Comparison of ENCODE assay signal across 21 cellular contexts in genomic region chr1:44941424-44942324, GRCh38. TPM values are rescaled to one million over a fixed set of nuclear protein-coding genes. Genes with fewer than 3 reads are reported as not detected.
DNase-seq lines count a peak whose midpoint lies in the region; ATAC-seq and TF ChIP-seq lines count a peak whose summit lies in the region.
"Had no signal": no experiment of that assay in that cellular context is flagged by ENCODE, and none has a peak within 500 bp of the region (broad histone marks: within the 10 kb centered on the region; RNA-seq: fewer than 3 reads in every experiment).

No MANE protein-coding gene starts in this region.

- H3K27ac ChIP-seq in A673 (ENCODE audit: low read depth, low read length, poor library complexity, severe bottlenecking) = no peak overlapping the region
- H3K27ac ChIP-seq: BLaER1 treated with 17β-estradiol and CSF1 and Interleukin-3, amounts not matched to agents 10 nM and 100 nM; RWPE1; spleen; upper lobe of right lung had no signal

- TF ChIP-seq CTCF in A673 (conservative IDR thresholded peaks at IDR 0.05; ENCODE audit: low read depth, low read length) = no peak
- no peak for TF ChIP-seq CTCF in osteocyte (IDR thresholded peaks at IDR 0.05)

- H3K4me3 ChIP-seq in A673 (ENCODE audit: low read depth, low read length, poor library complexity, severe bottlenecking) = no peak overlapping the region
- H3K4me3 ChIP-seq: BLaER1 treated with 17β-estradiol and CSF1 and Interleukin-3, amounts not matched to agents 10 nM and 100 nM; spleen; upper lobe of right lung had no signal

- H3K4me3 Mint-ChIP-seq in T-helper 2 cell treated with Interferon-gamma antibody and Interleukin-4, amounts not matched to agents 5 μg/mL and 100 μg/mL, for 36 hours = no peak overlapping the region
- H3K4me3 Mint-ChIP-seq in activated naive CD8-positive, alpha-beta T cell treated with anti-CD3 and anti-CD28 coated beads for 36 hours = no peak overlapping the region
- no peak overlapping the region for H3K4me3 Mint-ChIP-seq in osteocyte (ENCODE audit: unreplicated experiment)
- H3K4me3 Mint-ChIP-seq: activated B cell treated with CpG ODN at 0.5 μM for 24 hours, naive B cell had no signal

- H3K36me3 ChIP-seq in A673 (ENCODE audit: insufficient read depth, low read length, poor library complexity, severe bottlenecking) = no peaks in the 10 kb centered on the region

- H3K36me3 Mint-ChIP-seq in T-helper 2 cell treated with Interferon-gamma antibody and Interleukin-4, amounts not matched to agents 5 μg/mL and 100 μg/mL, for 36 hours (ENCODE audit: low read depth) = peaks cover 13% of the 10 kb centered on the region
- H3K36me3 Mint-ChIP-seq in activated naive CD8-positive, alpha-beta T cell treated with anti-CD3 and anti-CD28 coated beads for 36 hours = peaks cover 17% of the 10 kb centered on the region
- H3K36me3 Mint-ChIP-seq in osteocyte (ENCODE audit: unreplicated experiment) = peaks cover 8% of the 10 kb centered on the region

- H3K9me3 ChIP-seq in A673 (ENCODE audit: low read depth, low read length, poor library complexity, severe bottlenecking) = no peaks in the 10 kb centered on the region
- H3K9me3 ChIP-seq: BLaER1 treated with 17β-estradiol and CSF1 and Interleukin-3, amounts not matched to agents 10 nM and 100 nM; spleen; upper lobe of right lung had no signal

- peaks cover 8% of the 10 kb centered on the region for H3K4me1 Mint-ChIP-seq in T-helper 2 cell treated with Interferon-gamma antibody and Interleukin-4, amounts not matched to agents 5 μg/mL and 100 μg/mL, for 36 hours (ENCODE audit: low read depth)
- H3K4me1 Mint-ChIP-seq in activated naive CD8-positive, alpha-beta T cell treated with anti-CD3 and anti-CD28 coated beads for 36 hours = peaks cover 18% of the 10 kb centered on the region
- H3K4me1 Mint-ChIP-seq in osteocyte (ENCODE audit: unreplicated experiment) = peaks cover 13% of the 10 kb centered on the region
- H3K4me1 Mint-ChIP-seq: activated B cell treated with CpG ODN at 0.5 μM for 24 hours had no signal

- H3K27me3 Mint-ChIP-seq in T-helper 2 cell treated with Interferon-gamma antibody and Interleukin-4, amounts not matched to agents 5 μg/mL and 100 μg/mL, for 36 hours (ENCODE audit: low read depth) = no peaks in the 10 kb centered on the region
- no peaks in the 10 kb centered on the region for H3K27me3 Mint-ChIP-seq in activated naive CD8-positive, alpha-beta T cell treated with anti-CD3 and anti-CD28 coated beads for 36 hours
- no peaks in the 10 kb centered on the region for H3K27me3 Mint-ChIP-seq in osteocyte (ENCODE audit: unreplicated experiment)
- H3K27me3 Mint-ChIP-seq: activated B cell treated with CpG ODN at 0.5 μM for 24 hours, naive B cell had no signal

- POLR2A ChIA-PET in A673 (lab: Charles Lee; ENCODE audit: low non-redundant PET) = no interaction called here

- BruUV-seq in A673 (replicated peaks; lab: Mats Ljungman, UMichigan) = no TSS peak

- intact Hi-C loops in A673 (cut with micrococcal nuclease; ENCODE audit: unreplicated experiment) = no loop called here

- peak overlapping the region; percentile 28 for H3K27ac Mint-ChIP-seq in T-helper 2 cell treated with Interferon-gamma antibody and Interleukin-4, amounts not matched to agents 5 μg/mL and 100 μg/mL, for 36 hours
- peak overlapping the region; percentile 66 for H3K27ac Mint-ChIP-seq in activated naive CD8-positive, alpha-beta T cell treated with anti-CD3 and anti-CD28 coated beads for 36 hours
- no peak overlapping the region for H3K27ac Mint-ChIP-seq in osteocyte (ENCODE audit: unreplicated experiment)
- H3K27ac Mint-ChIP-seq: activated B cell treated with CpG ODN at 0.5 μM for 24 hours had no signal

- CTCF ChIA-PET in A673 (lab: Charles Lee) = no interaction called here

- no peak for ATAC-seq in GM18858 (IDR thresholded peaks at IDR 0.05; ENCODE audit: unreplicated experiment)
- ATAC-seq: left colon, upper lobe of right lung had no signal

- peaks cover 2% of the 10 kb centered on the region for H3K4me1 ChIP-seq in A673 (ENCODE audit: insufficient read depth, low read length, poor library complexity, severe bottlenecking)
- H3K4me1 ChIP-seq: upper lobe of right lung had no signal

- H3K9me3 Mint-ChIP-seq in T-helper 2 cell treated with Interferon-gamma antibody and Interleukin-4, amounts not matched to agents 5 μg/mL and 100 μg/mL, for 36 hours = no peaks in the 10 kb centered on the region
- no peaks in the 10 kb centered on the region for H3K9me3 Mint-ChIP-seq in activated naive CD8-positive, alpha-beta T cell treated with anti-CD3 and anti-CD28 coated beads for 36 hours
- H3K9me3 Mint-ChIP-seq in osteocyte (ENCODE audit: unreplicated experiment) = no peaks in the 10 kb centered on the region
- H3K9me3 Mint-ChIP-seq: activated B cell treated with CpG ODN at 0.5 μM for 24 hours, naive B cell had no signal

- DNase-seq in T-helper 2 cell treated with Interferon-gamma antibody and Interleukin-4, amounts not matched to agents 5 μg/mL and 100 μg/mL, for 36 hours (ENCODE audit: low spot score) = peak; percentile 26
- DNase-seq in T-helper 2 cell (no peak), A673 (ENCODE audit: low spot score) (no peak), osteocyte (ENCODE audit: extremely low spot score, unreplicated experiment) (no peak)
- DNase-seq in stimulated activated CD4-positive, alpha-beta T cell treated with anti-CD3 and anti-CD28 coated beads, Interleukin-2, amount 100 ng/mL, for 4 hours (ENCODE audit: low read depth) = peak; percentile 0
- no peak for DNase-seq in stimulated activated CD4-positive, alpha-beta T cell treated with anti-CD3 and anti-CD28 coated beads, Interleukin-4, amount 100 ng/mL, for 4 hours
- DNase-seq in activated naive CD8-positive, alpha-beta T cell treated with anti-CD3 and anti-CD28 coated beads for 36 hours = peak; percentile 14
- DNase-seq: activated B cell treated with CpG ODN at 0.5 μM for 24 hours; activated naive CD4-positive, alpha-beta T cell; GOT3; left colon; naive B cell; NCI-H510A treated with DMSO at 0.1 percent for 48 hours; occipital lobe; retina; spleen; substantia nigra; upper lobe of right lung had no signal

- no peaks in the 10 kb centered on the region for H3K27me3 ChIP-seq in A673 (replicated peaks; ENCODE audit: insufficient read depth, low read depth, low read length, poor library complexity)
- H3K27me3 ChIP-seq: BLaER1 treated with 17β-estradiol and CSF1 and Interleukin-3, amounts not matched to agents 10 nM and 100 nM; spleen; upper lobe of right lung had no signal

RNA-seq across cellular contexts. Expression of gene EIF2B3, which starts 44.7 kb away (rescaled TPM):
- total RNA-seq in activated naive CD8-positive, alpha-beta T cell treated with anti-CD3 and anti-CD28 coated beads for 36 hours = 10 to 100 TPM; 50.4 to 50.8 TPM
- total RNA-seq in A673 (2021) (44.1 and 52.3 TPM in 2 replicates), osteocyte (29.8 and 30.2 TPM in 2 replicates)

Comparison
In these comparisons a context has a peak if more than half of its experiments do, and no peak if none do; other contexts are left out.
1. DNase-seq: peak in T-helper 2 cell treated with Interferon-gamma antibody and Interleukin-4, amounts not matched to agents 5 μg/mL and 100 μg/mL, for 36 hours (single experiment), stimulated activated CD4-positive, alpha-beta T cell treated with anti-CD3 and anti-CD28 coated beads, Interleukin-2, amount 100 ng/mL, for 4 hours (single experiment) and activated naive CD8-positive, alpha-beta T cell treated with anti-CD3 and anti-CD28 coated beads for 36 hours (single experiment); none in T-helper 2 cell (0 of 5), stimulated activated CD4-positive, alpha-beta T cell treated with anti-CD3 and anti-CD28 coated beads, Interleukin-4, amount 100 ng/mL, for 4 hours (0 of 2), A673 (single experiment) and osteocyte (single experiment).